Comparison of ENCODE assay signal across 7 cellular contexts in the genomic region with DNA sequence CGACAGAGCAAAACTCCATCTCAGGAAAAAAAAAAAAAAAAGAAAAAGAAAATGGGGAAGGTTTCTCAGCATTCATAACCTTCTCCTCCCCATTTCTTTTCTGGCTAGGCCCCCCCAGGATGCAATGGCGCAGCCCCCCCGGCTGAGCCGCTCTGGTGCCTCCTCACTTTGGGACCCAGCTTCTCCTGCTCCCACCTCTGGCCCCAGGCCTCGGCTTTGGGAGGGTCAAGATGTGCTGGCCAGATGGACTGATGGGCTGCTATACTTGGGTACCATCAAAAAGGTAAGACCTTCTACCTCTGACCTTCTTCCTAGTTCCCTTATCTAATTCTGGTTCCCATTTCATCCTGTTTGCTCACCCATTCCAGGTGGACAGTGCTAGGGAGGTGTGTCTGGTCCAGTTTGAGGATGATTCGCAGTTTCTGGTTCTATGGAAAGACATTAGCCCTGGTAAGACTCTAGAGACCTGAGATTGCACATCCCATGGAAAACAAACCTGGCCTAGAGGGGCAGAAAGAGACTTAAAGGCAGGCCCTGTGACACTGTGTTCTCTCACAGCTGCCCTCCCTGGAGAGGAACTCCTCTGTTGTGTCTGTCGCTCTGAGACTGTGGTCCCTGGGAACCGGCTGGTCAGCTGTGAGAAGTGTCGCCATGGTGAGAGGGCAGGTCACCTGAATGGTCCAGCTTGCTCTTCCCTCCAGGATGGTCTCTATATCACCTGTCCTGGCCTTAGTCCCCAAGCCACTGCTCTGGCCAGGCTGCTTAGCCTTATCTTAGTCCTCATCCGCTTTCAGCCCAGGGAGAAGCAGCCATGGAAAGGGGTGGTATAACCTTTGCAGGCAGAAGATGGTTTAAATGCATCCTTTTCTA. TPM values are rescaled to one million over a fixed set of nuclear protein-coding genes. Genes with fewer than 3 reads are reported as not detected.
DNase-seq lines count a peak whose midpoint lies in the region; ATAC-seq and TF ChIP-seq lines count a peak whose summit lies in the region.
"Had no signal": no experiment of that assay in that cellular context is flagged by ENCODE, and none has a peak within 500 bp of the region (broad histone marks: within the 10 kb centered on the region; RNA-seq: fewer than 3 reads in every experiment).

No MANE protein-coding gene starts in this region.

- H3K4me3 ChIP-seq in Karpas-422 (ENCODE audit: low read length) (no peak overlapping the region), sigmoid colon (peak overlapping the region in 2 of 4 donors; percentile 86 to 93)

- H2AFZ ChIP-seq in Karpas-422 (ENCODE audit: low read length): no peak overlapping the region

- intact Hi-C loops in sigmoid colon (cut with DNase I): loop anchor here (10.0 kb wide), 1 partner anchor 1218 kb away; a partner anchor contains a TSS

- H3K36me3 ChIP-seq in Karpas-422 (ENCODE audit: insufficient read depth, low read length) (peaks cover 7% of the 10 kb centered on the region; the same call in 1 of the 2 replicates), sigmoid colon (peaks cover 12 to 48% (median 29%) of the 10 kb centered on the region in 4 donors)

- H3K4me3 Mint-ChIP-seq in brain: peak overlapping the region; percentile 77 to 97 (median 90)

- peaks cover 58% of the 10 kb centered on the region for H3K4me1 ChIP-seq in Karpas-422 (ENCODE audit: low read length)
- peaks cover 0 to 55% (median 41%) of the 10 kb centered on the region in 4 donors for H3K4me1 ChIP-seq in sigmoid colon

- peaks cover 34% of the 10 kb centered on the region for H3K36me3 Mint-ChIP-seq in brain

- no peak for ATAC-seq in HG03520 (IDR thresholded peaks at IDR 0.05; ENCODE audit: unreplicated experiment)

- TF ChIP-seq POLR2A in sigmoid colon (IDR thresholded peaks at IDR 0.05): no peak

- H3K27me3 Mint-ChIP-seq in brain: peaks cover 3% of the 10 kb centered on the region

- 93 to 95% methylated on average over 10 of the region's 10 CpGs for WGBS in sigmoid colon, 2 donors

- H4K20me1 ChIP-seq in Karpas-422 (ENCODE audit: insufficient read depth, low read depth, low read length): no peaks in the 10 kb centered on the region

- DNase-seq in Karpas-422 (peak; percentile 45), sigmoid colon (no peak), kidney glomerular epithelial cell (lab: John Stamatoyannopoulos, UW) (no peak), DMS153 (lab: John Stamatoyannopoulos, UW) (no peak)
- DNase-seq: stimulated activated CD8-positive, alpha-beta memory T cell treated with anti-CD3 and anti-CD28 coated beads, Interleukin-4, amount 100 ng/mL, for 48 hours had no signal

- H3K9me3 Mint-ChIP-seq in brain: no peaks in the 10 kb centered on the region

- peak overlapping the region; percentile 51 to 95 (median 81) for H3K27ac Mint-ChIP-seq in brain

- no peaks in the 10 kb centered on the region for H3K27me3 ChIP-seq in Karpas-422 (ENCODE audit: low read length)
- H3K27me3 ChIP-seq in sigmoid colon: no peaks in the 10 kb centered on the region

- TF ChIP-seq EP300 in sigmoid colon (IDR thresholded peaks at IDR 0.05): no peak

- H3K9me3 ChIP-seq in Karpas-422 (ENCODE audit: low read length): no peaks in the 10 kb centered on the region
- no peaks in the 10 kb centered on the region for H3K9me3 ChIP-seq in sigmoid colon

- H3K4me2 ChIP-seq in Karpas-422 (ENCODE audit: low read depth, low read length, poor library complexity, severe bottlenecking): peak overlapping the region; percentile 84

- peaks cover 63% of the 10 kb centered on the region for H3K4me1 Mint-ChIP-seq in brain

- H3K27ac ChIP-seq in Karpas-422 (ENCODE audit: low read length): no peak overlapping the region
- peak overlapping the region; percentile 93 to 100 (median 98) for H3K27ac ChIP-seq in sigmoid colon

- peaks cover 33% of the 10 kb centered on the region for H3K79me2 ChIP-seq in Karpas-422 (ENCODE audit: low read length)

- no peak for TF ChIP-seq CTCF in brain (conservative IDR thresholded peaks at IDR 0.05)
- TF ChIP-seq CTCF in sigmoid colon (IDR thresholded peaks at IDR 0.05): no peak

- H3K9ac ChIP-seq in Karpas-422 (ENCODE audit: low read length): 0 out of 2 replicates have a peak overlapping the region, but pooled peaks have one; percentile 35

- H3K9me2 ChIP-seq in Karpas-422 (replicated peaks; ENCODE audit: insufficient read depth, low read length): no peaks in the 10 kb centered on the region

RNA-seq across cellular contexts. Expression of a gene that starts 1.6 kb away (rescaled TPM):
- total RNA-seq in Karpas-422 (2014; rRNA removed; shearing (Covaris generic); ENCODE audit: low replicate concordance): 32.6 and 66.6 TPM in 2 replicates
- polyA plus RNA-seq in brain (ENCODE audit: insufficient read depth, low read depth, low replicate concordance): 115 TPM
- 10 to 100 TPM; 57.1 to 82.3 (median 66.0) TPM for total RNA-seq in sigmoid colon
- polyA plus RNA-seq in sigmoid colon: 10 to 100 TPM; 22.4 to 43.2 (median 43.2) TPM

RNA-seq across cellular contexts. Expression of a gene that starts 5.5 kb away (rescaled TPM):
- total RNA-seq in Karpas-422 (2014; rRNA removed; shearing (Covaris generic); ENCODE audit: low replicate concordance): 223 and 260 TPM in 2 replicates
- polyA plus RNA-seq in brain (ENCODE audit: insufficient read depth, low read depth, low replicate concordance): 837 TPM
- 100 to 1,000 TPM; 102 to 148 (median 120) TPM for total RNA-seq in sigmoid colon
- polyA plus RNA-seq in sigmoid colon: 100 to 1,000 TPM; 110 to 193 (median 153) TPM

RNA-seq across cellular contexts. Expression of a gene that starts 7.5 kb away (rescaled TPM):
- 16.3 and 16.7 TPM in 2 replicates for total RNA-seq in Karpas-422 (2014; rRNA removed; shearing (Covaris generic); ENCODE audit: low replicate concordance)
- polyA plus RNA-seq in brain (ENCODE audit: insufficient read depth, low read depth, low replicate concordance) (40.7 TPM), sigmoid colon (10 to 100 TPM in 1 of 3 donors, 1 to 10 TPM in 1, under 1 TPM in 1; 0.92 to 17.8 (median 2.4) TPM)
- total RNA-seq in sigmoid colon: 10 to 100 TPM in 1 of 4 donors, 1 to 10 TPM in 3; 6.4 to 24.6 (median 9.9) TPM

RNA-seq across cellular contexts. Expression of a gene that starts 20.8 kb away (rescaled TPM):
- 37.8 and 42.8 TPM in 2 replicates for total RNA-seq in Karpas-422 (2014; rRNA removed; shearing (Covaris generic); ENCODE audit: low replicate concordance)
- polyA plus RNA-seq in brain (ENCODE audit: insufficient read depth, low read depth, low replicate concordance) (89.6 TPM), sigmoid colon (10 to 100 TPM in 1 of 3 donors, 1 to 10 TPM in 2; 1.2 to 23.0 (median 4.6) TPM)
- 1 to 10 TPM in 2 of 4 donors, under 1 TPM in 2; 0.49 to 5.5 (median 1.3) TPM for total RNA-seq in sigmoid colon

RNA-seq across cellular contexts. Expression of a gene that starts 42.0 kb away (rescaled TPM):
- total RNA-seq in Karpas-422 (2014; rRNA removed; shearing (Covaris generic); ENCODE audit: low replicate concordance): 5.1 and 6.8 TPM in 2 replicates
- polyA plus RNA-seq in brain (ENCODE audit: insufficient read depth, low read depth, low replicate concordance) (10.7 TPM), sigmoid colon (1 to 10 TPM in 2 of 3 donors, under 1 TPM in 1; 0.60 to 4.2 (median 1.8) TPM)
- 1 to 10 TPM; 1.1 to 3.6 (median 1.4) TPM for total RNA-seq in sigmoid colon
